Comparison of ENCODE assay signal across 23 cellular contexts in the genomic region with DNA sequence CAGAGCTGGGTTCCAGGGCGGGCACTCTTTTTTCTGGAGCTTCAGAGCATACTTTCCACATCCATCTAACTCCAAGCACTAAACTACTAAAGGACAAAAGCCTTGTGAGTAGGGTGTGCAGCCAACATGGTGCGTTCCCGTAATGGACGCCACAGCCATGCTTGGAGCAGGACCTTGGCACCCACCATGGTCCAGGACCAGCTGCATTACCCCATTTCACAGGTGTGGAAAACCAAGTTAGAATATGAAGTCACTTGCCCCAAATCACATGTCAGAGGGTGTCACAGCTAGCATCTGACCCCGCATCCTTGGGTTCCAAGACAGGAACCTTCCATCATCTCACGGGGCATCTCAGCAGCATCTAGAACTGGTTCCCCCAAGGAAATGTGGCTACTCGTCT.
DNase-seq lines count a peak whose midpoint lies in the region; ATAC-seq and TF ChIP-seq lines count a peak whose summit lies in the region.
"Had no signal": no experiment of that assay in that cellular context is flagged by ENCODE, and none has a peak within 500 bp of the region (broad histone marks: within the 10 kb centered on the region; RNA-seq: fewer than 3 reads in every experiment).

No MANE protein-coding gene starts in this region.

- POLR2A ChIA-PET in MCF 10A (lab: Yijun Ruan, JAX) = interaction anchor here (0.8 to 1.8 kb wide), 2 partner anchors 13 kb away, joined by 3 to 4 read pairs; no protein-coding TSS in a partner anchor

- DNase-seq in breast epithelium (ENCODE audit: low spot score in 2 of 2) (no peak), MCF 10A (ENCODE audit: unreplicated experiment) (no peak), sciatic nerve (ENCODE audit: low spot score) (peak; percentile 45), ureter (ENCODE audit: low spot score) (peak; percentile 28), NOMO-1 treated with dmso at 0.1 percent for 144 hours (lab: John Stamatoyannopoulos, UW; ENCODE audit: unreplicated experiment) (no peak), COLO668 (lab: John Stamatoyannopoulos, UW; ENCODE audit: unreplicated experiment) (no peak)
- DNase-seq: activated CD4-positive, alpha-beta memory T cell treated with anti-CD3 and anti-CD28 coated beads for 36 hours; activated T-cell treated with anti-CD3 and anti-CD28 coated beads, Interleukin-2, amount 50 U/mL, for 4 hours; DMS153; effector memory CD4-positive, alpha-beta T cell; GM23248; NCI-H1092; NCI-H2081 treated with DMSO at 0.1 percent for 48 hours; NCI-H510A treated with DMSO at 0.1 percent for 48 hours; SHP77 treated with DMSO at 0.1 percent for 48 hours; stimulated activated CD4-positive, alpha-beta T cell treated with anti-CD3 and anti-CD28 coated beads, Interleukin-2, amount 100 ng/mL, for 24 hours had no signal

- peaks cover 16% of the 10 kb centered on the region for H3K36me3 ChIP-seq in breast epithelium
- peaks cover 0 to 90% of the 10 kb centered on the region in 2 donors for H3K36me3 ChIP-seq in gastroesophageal sphincter
- H3K36me3 ChIP-seq: neural progenitor cell had no signal

- no peaks in the 10 kb centered on the region for H3K27me3 ChIP-seq in breast epithelium
- no peaks in the 10 kb centered on the region for H3K27me3 ChIP-seq in gastroesophageal sphincter
- H3K27me3 ChIP-seq: neural progenitor cell had no signal

- H3K9me3 ChIP-seq in breast epithelium (peaks cover 0 to 9% of the 10 kb centered on the region in 2 donors), gastroesophageal sphincter (peaks cover 0 to 8% (median 0%) of the 10 kb centered on the region in 3 donors)
- H3K9me3 ChIP-seq: A549 had no signal

- H3K4me3 Mint-ChIP-seq in MCF 10A (ENCODE audit: unreplicated experiment) = no peak overlapping the region
- H3K4me3 Mint-ChIP-seq: activated CD4-positive, alpha-beta memory T cell treated with anti-CD3 and anti-CD28 coated beads for 36 hours; activated T-cell treated with anti-CD3 and anti-CD28 coated beads, Interleukin-2, amount 50 U/mL, for 4 hours; CD14-positive monocyte; central memory CD8-positive, alpha-beta T cell; neural progenitor cell had no signal

- no peaks in the 10 kb centered on the region for H3K9me3 Mint-ChIP-seq in MCF 10A (ENCODE audit: unreplicated experiment)
- H3K9me3 Mint-ChIP-seq: activated CD4-positive, alpha-beta memory T cell treated with anti-CD3 and anti-CD28 coated beads for 36 hours; activated T-cell treated with anti-CD3 and anti-CD28 coated beads, Interleukin-2, amount 50 U/mL, for 4 hours; central memory CD8-positive, alpha-beta T cell; neural progenitor cell had no signal

- no peak for TF ChIP-seq POLR2A in breast epithelium (IDR thresholded peaks at IDR 0.05)
- TF ChIP-seq POLR2A in gastroesophageal sphincter (IDR thresholded peaks at IDR 0.05) = no peak

- ATAC-seq in gastroesophageal sphincter = no peak
- ATAC-seq in sciatic nerve = no peak
- ATAC-seq in GM19397 (IDR thresholded peaks at IDR 0.05; ENCODE audit: unreplicated experiment) = no peak
- ATAC-seq: A549; activated T-cell treated with anti-CD3 and anti-CD28 coated beads, Interleukin-2, amount 50 U/mL, for 4 hours had no signal

- BruUV-seq in MCF 10A (replicated peaks; lab: Mats Ljungman, UMichigan) = no TSS peak

- H3K36me3 Mint-ChIP-seq in MCF 10A (ENCODE audit: insufficient read depth, unreplicated experiment) = peaks cover 78% of the 10 kb centered on the region

- intact Hi-C loops in breast epithelium (cut with DNase I; ENCODE audit: low total_unique reads) = loop anchor here (10.0 kb wide), 1 partner anchor 283 kb away; no protein-coding TSS in a partner anchor
- intact Hi-C loops in MCF 10A (cut with micrococcal nuclease) = no loop called here
- intact Hi-C loops in sciatic nerve (cut with DNase I) = no loop called here

- no peak overlapping the region for H3K27ac Mint-ChIP-seq in MCF 10A (ENCODE audit: low read depth, unreplicated experiment)
- H3K27ac Mint-ChIP-seq: neural progenitor cell had no signal

- WGBS in gastroesophageal sphincter (ENCODE audit: low coverage in 1 of 2), 2 donors = 96 to 100% methylated on average over 4 to 5 of the region's 7 CpGs

- CTCF ChIA-PET in MCF 10A (lab: Yijun Ruan, JAX) = no interaction called here

- no peaks in the 10 kb centered on the region for H3K4me1 ChIP-seq in breast epithelium
- H3K4me1 ChIP-seq in gastroesophageal sphincter = peaks cover 0 to 31% (median 9%) of the 10 kb centered on the region in 3 donors

- H3K4me3 ChIP-seq in breast epithelium (no peak overlapping the region), gastroesophageal sphincter (no peak overlapping the region)
- H3K4me3 ChIP-seq: A549, GM23248, neural progenitor cell had no signal

- TF ChIP-seq CTCF in breast epithelium (IDR thresholded peaks at IDR 0.05) (no peak), MCF 10A (IDR thresholded peaks at IDR 0.05; ENCODE audit: unreplicated experiment) (no peak), gastroesophageal sphincter (IDR thresholded peaks at IDR 0.05) (no peak)

- no peaks in the 10 kb centered on the region for H3K27me3 Mint-ChIP-seq in MCF 10A (ENCODE audit: insufficient read depth, unreplicated experiment)
- H3K27me3 Mint-ChIP-seq: activated CD4-positive, alpha-beta memory T cell treated with anti-CD3 and anti-CD28 coated beads for 36 hours; central memory CD8-positive, alpha-beta T cell had no signal

- TF ChIP-seq EP300 in gastroesophageal sphincter (IDR thresholded peaks at IDR 0.05) = no peak

- H3K27ac ChIP-seq in breast epithelium (peak overlapping the region; percentile 71 to 77), gastroesophageal sphincter (peak overlapping the region in 3 of 4 donors; percentile 70 to 75 (median 75))
- H3K27ac ChIP-seq: A549, GM23248, neural progenitor cell, VCaP had no signal

- no peaks in the 10 kb centered on the region for H3K4me1 Mint-ChIP-seq in MCF 10A (ENCODE audit: insufficient read depth, unreplicated experiment)
- H3K4me1 Mint-ChIP-seq: central memory CD8-positive, alpha-beta T cell; neural progenitor cell had no signal

Comparison
In these comparisons a context has a peak if more than half of its experiments do, and no peak if none do; other contexts are left out.
1. DNase-seq: peak in sciatic nerve (single experiment) and ureter (single experiment); none in breast epithelium (0 of 2), MCF 10A (single experiment), NOMO-1 treated with dmso at 0.1 percent for 144 hours (single experiment) and COLO668 (single experiment).